In genomic region chr11:67379061-67380058, GRCh38 we compare ENCODE assay signal across 13 cellular contexts. TPM values are rescaled to one million over a fixed set of nuclear protein-coding genes. Genes with fewer than 3 reads are reported as not detected.
DNase-seq lines count a peak whose midpoint lies in the region; ATAC-seq, FAIRE-seq and TF ChIP-seq lines count a peak whose summit lies in the region.
"Had no signal": no experiment of that assay in that cellular context is flagged by ENCODE, and none has a peak within 500 bp of the region (broad histone marks: within the 10 kb centered on the region; RNA-seq: fewer than 3 reads in every experiment).

No MANE protein-coding gene starts in this region.

- no peak for DNase-seq in Calu3
- DNase-seq in NCI-H226 = peak; percentile 66
- DNase-seq in H1 (ENCODE audit: low read depth in 1 of 2, low spot score in 2 of 2) = no peak
- DNase-seq in sciatic nerve (ENCODE audit: low spot score) = no peak
- no peak for DNase-seq in NCI-H2227 treated with DMSO at 0.1 percent for 48 hours (lab: John Stamatoyannopoulos, UW)
- DNase-seq in kidney glomerular epithelial cell (lab: John Stamatoyannopoulos, UW) = no peak
- DNase-seq: activated T-cell treated with anti-CD3 and anti-CD28 coated beads, Interleukin-2, amount 50 U/mL, for 1 hour; pancreas had no signal

- no peak for TF ChIP-seq EP300 in H1 (IDR thresholded peaks at IDR 0.05; ENCODE audit: borderline replicate concordance in 1 of 2, low read depth in 2 of 2, low read length in 2 of 2)

- no peaks in the 10 kb centered on the region for H3K79me1 ChIP-seq in H1 (ENCODE audit: low read depth, low read length)

- H3K36me3 Mint-ChIP-seq in Calu3 (ENCODE audit: insufficient read depth, unreplicated experiment) = peaks cover 27% of the 10 kb centered on the region
- H3K36me3 Mint-ChIP-seq: type B pancreatic cell had no signal

- H3K14ac ChIP-seq in H1 (ENCODE audit: insufficient read length) = no peak overlapping the region

- no peak overlapping the region for H2BK120ac ChIP-seq in H1 (replicated peaks; ENCODE audit: low read depth, low read length)

- H3K23me2 ChIP-seq in H1 (ENCODE audit: low read depth, low read length) = peaks cover 11% of the 10 kb centered on the region; the same call in 1 of the 2 replicates

- no TSS peak for BruUV-seq in Calu3 (replicated peaks; lab: Mats Ljungman, UMichigan)

- WGBS in H1 (ENCODE audit: extremely low coverage in 1 of 2, insufficient coverage in 1 of 2, insufficient read length in 1 of 2, insufficient replicate concordance in 2 of 2, low coverage in 1 of 2, low lambda C conversion rate in 2 of 2, missing lambda C conversion rate in 1 of 2), 2 experiments = 80% methylated on average over 22 of the region's 23 CpGs; no CpG with 5 or more reads in 1 of the 2 experiments

- H3K4ac ChIP-seq in H1 (replicated peaks; ENCODE audit: insufficient read length, low read depth, low read length) = no peak overlapping the region

- H3K4me1 ChIP-seq in H1 (replicated peaks in 1 of 4; ENCODE audit: control insufficient read depth in 3 of 4, insufficient read depth in 4 of 4, low read length in 3 of 4) = peaks cover 0 to 28% (median 21%) of the 10 kb centered on the region in 4 experiments; a peak in 6 of 7 replicates

- intact Hi-C loops in Calu3 (cut with micrococcal nuclease; ENCODE audit: unreplicated experiment) = loop anchor here (5.0 to 10.0 kb wide), 2 partner anchors 32 to 115 kb away; partner anchors contain the start of gene GRK2
- intact Hi-C loops in sciatic nerve (cut with DNase I) = no loop called here

- CTCF ChIA-PET in Calu3 (lab: Charles Lee) (interaction anchor here (0.6 to 4.9 kb wide), 5 partner anchors 10 to 58 kb away, joined by 3 to 46 read pairs (median 3); partner anchors contain the start of gene POLD4), H1 (lab: Charles Lee; ENCODE audit: partially characterized antibody) (interaction anchor here (0.6 to 34.8 kb wide), 14 partner anchors 8 to 117 kb away, joined by 3 to 1305 read pairs (median 7); partner anchors contain the start of genes POLD4, PPP1CA, RAD9A and TBC1D10C)

- H3K4me3 ChIP-seq in H1 (ENCODE audit: extremely low read depth in 1 of 4, insufficient read depth in 2 of 4, low read depth in 3 of 4, low read length in 4 of 4) = no peak overlapping the region; a peak in 1 of 8 replicates
- H3K4me3 ChIP-seq: pancreas had no signal

- H4K20me1 ChIP-seq in H1 (replicated peaks in 1 of 2; ENCODE audit: control insufficient read depth in 1 of 2, insufficient read depth in 2 of 2, low read length in 2 of 2) = peaks cover 2% of the 10 kb centered on the region in 2 experiments

- H3K27ac ChIP-seq in H1 (ENCODE audit: low read depth, low read length) = no peak overlapping the region
- H3K27ac ChIP-seq: pancreas had no signal

- no peak overlapping the region for H4K5ac ChIP-seq in H1 (ENCODE audit: insufficient read length, low read depth, low read length)

- no peak overlapping the region for H2BK15ac ChIP-seq in H1 (ENCODE audit: low read length)

- FAIRE-seq in H1 (lab: Jason Lieb, UNC) = no peak
- FAIRE-seq: D721Med, GM12892, pancreas had no signal

- peak overlapping the region; percentile 39; the same call in 1 of the 2 replicates for H2BK12ac ChIP-seq in H1 (ENCODE audit: low read depth, low read length)

- H3K79me2 ChIP-seq in H1 (ENCODE audit: control insufficient read depth in 1 of 2, insufficient read depth in 2 of 2, low read length in 2 of 2) = no peaks in the 10 kb centered on the region

- TF ChIP-seq RAD21 in H1 (IDR thresholded peaks at IDR 0.05 in 1 of 2, conservative IDR thresholded peaks at IDR 0.05 in 1 of 2; ENCODE audit: low read depth in 2 of 2, low read length in 2 of 2) = no peak

- peak overlapping the region; percentile 27 for H4K91ac ChIP-seq in H1 (replicated peaks; ENCODE audit: insufficient read length, low read length)

- peaks cover 63% of the 10 kb centered on the region for H3K4me1 Mint-ChIP-seq in Calu3 (ENCODE audit: low read depth, unreplicated experiment)

- H2AK5ac ChIP-seq in H1 (ENCODE audit: low read depth, low read length) = 0 out of 2 replicates have a peak overlapping the region, but pooled peaks have one; percentile 24

- no peak overlapping the region for H3K23ac ChIP-seq in H1 (ENCODE audit: insufficient read length)

- no peak overlapping the region for H3K56ac ChIP-seq in H1 (replicated peaks; ENCODE audit: insufficient read length, low read depth, low read length)

- peak overlapping the region; percentile 56 for H3K18ac ChIP-seq in H1 (ENCODE audit: extremely low read depth, low read length)

- no peak overlapping the region for H4K8ac ChIP-seq in H1 (ENCODE audit: extremely low read depth, insufficient read depth, low read length)

- POLR2A ChIA-PET in H1 (lab: Charles Lee; ENCODE audit: partially characterized antibody) = interaction anchor here (0.6 to 3.1 kb wide), 5 partner anchors 8 to 1028 kb away, joined by 3 to 6 read pairs (median 3); no protein-coding TSS in a partner anchor

- H2BK5ac ChIP-seq in H1 (ENCODE audit: low read depth, low read length) = 0 out of 2 replicates have a peak overlapping the region, but pooled peaks have one; percentile 16

- TF ChIP-seq CTCF in Calu3 (IDR thresholded peaks at IDR 0.05; ENCODE audit: unreplicated experiment) (no peak), H1 (IDR thresholded peaks at IDR 0.05; ENCODE audit: control extremely low read depth in 1 of 3, insufficient read depth in 1 of 3, low read depth in 1 of 3, low read length in 3 of 3) (no peak)

- no peak overlapping the region for H3K4me2 ChIP-seq in H1 (ENCODE audit: insufficient read depth in 1 of 2, low read depth in 2 of 2, low read length in 2 of 2)

- no peaks in the 10 kb centered on the region for H3K9me3 Mint-ChIP-seq in Calu3 (ENCODE audit: low read depth, unreplicated experiment)
- H3K9me3 Mint-ChIP-seq: type B pancreatic cell had no signal

- 0 out of 2 replicates have a peak overlapping the region, but pooled peaks have one; percentile 18 for H2BK20ac ChIP-seq in H1 (ENCODE audit: low read length)

- ATAC-seq in sciatic nerve (peak; percentile 16), HG03460 (IDR thresholded peaks at IDR 0.05; ENCODE audit: unreplicated experiment) (no peak), GM21447 (IDR thresholded peaks at IDR 0.05; ENCODE audit: unreplicated experiment) (no peak)
- ATAC-seq: pancreas had no signal

- H3K36me3 ChIP-seq in H1 (ENCODE audit: control insufficient read depth in 2 of 4, insufficient read depth in 4 of 4, low read length in 3 of 4) = no peaks in the 10 kb centered on the region
- H3K36me3 ChIP-seq: pancreas had no signal

- TF ChIP-seq POLR2A in H1 (IDR thresholded peaks at IDR 0.05; ENCODE audit: control extremely low read depth in 1 of 2, low read depth in 2 of 2, low read length in 2 of 2) = no peak

- H3K4me3 Mint-ChIP-seq in Calu3 (ENCODE audit: low read depth, unreplicated experiment) = peak overlapping the region; percentile 26
- H3K4me3 Mint-ChIP-seq: type B pancreatic cell had no signal

- H3K27ac Mint-ChIP-seq in Calu3 (ENCODE audit: unreplicated experiment) = no peak overlapping the region
- H3K27ac Mint-ChIP-seq: type B pancreatic cell had no signal

- no peaks in the 10 kb centered on the region for H3K27me3 Mint-ChIP-seq in Calu3 (ENCODE audit: unreplicated experiment)

- no peak overlapping the region for H3K9ac ChIP-seq in H1 (replicated peaks in 1 of 4; ENCODE audit: extremely low read depth in 1 of 4, low read depth in 3 of 4, low read length in 3 of 4)

- no peak overlapping the region for H2AFZ ChIP-seq in H1 (ENCODE audit: low read length)

- no peaks in the 10 kb centered on the region for H3K9me3 ChIP-seq in H1 (ENCODE audit: insufficient read depth in 2 of 2, low read depth in 1 of 2, low read length in 1 of 2)
- H3K9me3 ChIP-seq: pancreas had no signal

- peaks cover 7 to 37% (median 33%) of the 10 kb centered on the region in 4 experiments for H3K27me3 ChIP-seq in H1 (replicated peaks in 1 of 4; ENCODE audit: control insufficient read depth in 3 of 4, extremely low read depth in 1 of 4, insufficient read depth in 3 of 4, low read length in 3 of 4)
- H3K27me3 ChIP-seq: pancreas had no signal

RNA-seq across cellular contexts. Expression of gene CLCF1, which starts 6.0 kb away (rescaled TPM):
- total RNA-seq in Calu3 (2022) (7.1 and 7.5 TPM in 2 replicates), sciatic nerve (7.5 TPM)
- 0.32 and 0.57 TPM in 2 replicates for total RNA-seq in H1 (2021; fragmentation: NEBNext Ultra II Directional; extraction: Animal tissue kit (Norgen Biotek cat#: 25700))
- polyA plus RNA-seq in H1 (2011; rRNA removed) = 1.2 and 2.6 TPM in 2 replicates
- polyA plus RNA-seq in H1 (2011; cell fraction: cytosol; rRNA removed) = 1.0 TPM
- 2.7 TPM for polyA plus RNA-seq in H1 (2011; cell fraction: nucleus; rRNA removed)
- polyA plus RNA-seq in H1 (2012, experiment 1 of 2) = 0.81 to 1.2 TPM (median 1.0 TPM) in 4 replicates
- polyA plus RNA-seq in H1 (2012, experiment 2 of 2) = 0.81 TPM
- polyA plus RNA-seq in H1 (2013, experiment 1 of 2) = 0.95 TPM
- polyA plus RNA-seq in H1 (2013, experiment 2 of 2) = 0.66 TPM
- polyA minus RNA-seq in H1 (2011; rRNA and poly(A)+ RNA removed) = 0.54 TPM in 2 replicates
- not detected for polyA minus RNA-seq in H1 (2011; cell fraction: cytosol; rRNA and poly(A)+ RNA removed)
- 0.40 TPM for polyA minus RNA-seq in H1 (2011; cell fraction: nucleus; rRNA and poly(A)+ RNA removed)

RNA-seq across cellular contexts. Expression of gene RAD9A, which starts 12.4 kb away (rescaled TPM):
- 26.9 and 38.6 TPM in 2 replicates for total RNA-seq in Calu3 (2022)
- total RNA-seq in H1 (2021; fragmentation: NEBNext Ultra II Directional; extraction: Animal tissue kit (Norgen Biotek cat#: 25700)) = 20.8 and 22.2 TPM in 2 replicates
- 25.5 and 29.6 TPM in 2 replicates for polyA plus RNA-seq in H1 (2011; rRNA removed)
- 25.1 TPM for polyA plus RNA-seq in H1 (2011; cell fraction: cytosol; rRNA removed)
- polyA plus RNA-seq in H1 (2011; cell fraction: nucleus; rRNA removed) = 76.6 TPM
- polyA plus RNA-seq in H1 (2012, experiment 1 of 2) = 19.7 to 23.9 TPM (median 22.6 TPM) in 4 replicates
- 19.6 TPM for polyA plus RNA-seq in H1 (2012, experiment 2 of 2)
- polyA plus RNA-seq in H1 (2013, experiment 1 of 2) = 19.6 TPM
- 18.6 TPM for polyA plus RNA-seq in H1 (2013, experiment 2 of 2)
- 5.9 and 10.4 TPM in 2 replicates for polyA minus RNA-seq in H1 (2011; rRNA and poly(A)+ RNA removed)
- 10.0 TPM for polyA minus RNA-seq in H1 (2011; cell fraction: cytosol; rRNA and poly(A)+ RNA removed)
- 17.6 TPM for polyA minus RNA-seq in H1 (2011; cell fraction: nucleus; rRNA and poly(A)+ RNA removed)
- total RNA-seq in sciatic nerve = 23.8 TPM

RNA-seq across cellular contexts. Expression of gene PPP1CA, which starts 22.3 kb away (rescaled TPM):
- total RNA-seq in Calu3 (2022) (179 and 180 TPM in 2 replicates), sciatic nerve (56.2 TPM)
- 198 and 210 TPM in 2 replicates for total RNA-seq in H1 (2021; fragmentation: NEBNext Ultra II Directional; extraction: Animal tissue kit (Norgen Biotek cat#: 25700))
- polyA plus RNA-seq in H1 (2011; rRNA removed) = 359 and 430 TPM in 2 replicates
- 274 TPM for polyA plus RNA-seq in H1 (2011; cell fraction: cytosol; rRNA removed)
- polyA plus RNA-seq in H1 (2011; cell fraction: nucleus; rRNA removed) = 218 TPM
- 139 to 201 TPM (median 197 TPM) in 4 replicates for polyA plus RNA-seq in H1 (2012, experiment 1 of 2)
- 283 TPM for polyA plus RNA-seq in H1 (2012, experiment 2 of 2)
- polyA plus RNA-seq in H1 (2013, experiment 1 of 2) = 157 TPM
- 156 TPM for polyA plus RNA-seq in H1 (2013, experiment 2 of 2)
- polyA minus RNA-seq in H1 (2011; rRNA and poly(A)+ RNA removed) = 140 and 166 TPM in 2 replicates
- polyA minus RNA-seq in H1 (2011; cell fraction: cytosol; rRNA and poly(A)+ RNA removed) = 98.8 TPM
- polyA minus RNA-seq in H1 (2011; cell fraction: nucleus; rRNA and poly(A)+ RNA removed) = 65.8 TPM

RNA-seq across cellular contexts. Expression of gene TBC1D10C, which starts 24.5 kb away (rescaled TPM):
- total RNA-seq in Calu3 (2022) = not detected in 2 replicates
- 0.69 TPM in 1 of 2 replicates, not detected in the other for total RNA-seq in H1 (2021; fragmentation: NEBNext Ultra II Directional; extraction: Animal tissue kit (Norgen Biotek cat#: 25700))
- polyA plus RNA-seq in H1 (2011; rRNA removed) = 0.27 and 0.35 TPM in 2 replicates
- 0.16 TPM for polyA plus RNA-seq in H1 (2011; cell fraction: cytosol; rRNA removed)
- 1.6 TPM for polyA plus RNA-seq in H1 (2011; cell fraction: nucleus; rRNA removed)
- 0.11 to 1.00 TPM (median 0.55 TPM) in 4 replicates for polyA plus RNA-seq in H1 (2012, experiment 1 of 2)
- 0.31 TPM for polyA plus RNA-seq in H1 (2012, experiment 2 of 2)
- 0.41 TPM for polyA plus RNA-seq in H1 (2013, experiment 1 of 2)
- polyA plus RNA-seq in H1 (2013, experiment 2 of 2) = 0.46 TPM
- 0.22 and 0.41 TPM in 2 replicates for polyA minus RNA-seq in H1 (2011; rRNA and poly(A)+ RNA removed)
- polyA minus RNA-seq in H1 (2011; cell fraction: cytosol; rRNA and poly(A)+ RNA removed) = not detected
- polyA minus RNA-seq in H1 (2011; cell fraction: nucleus; rRNA and poly(A)+ RNA removed) = 0.40 TPM
- total RNA-seq in sciatic nerve = 7.4 TPM

RNA-seq across cellular contexts. Expression of gene POLD4, which starts 26.0 kb away (rescaled TPM):
- total RNA-seq in Calu3 (2022) = 95.1 and 119 TPM in 2 replicates
- total RNA-seq in H1 (2021; fragmentation: NEBNext Ultra II Directional; extraction: Animal tissue kit (Norgen Biotek cat#: 25700)) = 18.5 and 21.2 TPM in 2 replicates
- 46.7 and 72.0 TPM in 2 replicates for polyA plus RNA-seq in H1 (2011; rRNA removed)
- 40.6 TPM for polyA plus RNA-seq in H1 (2011; cell fraction: cytosol; rRNA removed)
- polyA plus RNA-seq in H1 (2011; cell fraction: nucleus; rRNA removed) = 35.3 TPM
- 18.8 to 31.5 TPM (median 27.6 TPM) in 4 replicates for polyA plus RNA-seq in H1 (2012, experiment 1 of 2)
- polyA plus RNA-seq in H1 (2012, experiment 2 of 2) = 33.8 TPM
- polyA plus RNA-seq in H1 (2013, experiment 1 of 2) = 25.0 TPM
- 25.1 TPM for polyA plus RNA-seq in H1 (2013, experiment 2 of 2)
- 6.8 and 7.2 TPM in 2 replicates for polyA minus RNA-seq in H1 (2011; rRNA and poly(A)+ RNA removed)
- polyA minus RNA-seq in H1 (2011; cell fraction: cytosol; rRNA and poly(A)+ RNA removed) = 12.2 TPM
- polyA minus RNA-seq in H1 (2011; cell fraction: nucleus; rRNA and poly(A)+ RNA removed) = 11.0 TPM
- total RNA-seq in sciatic nerve = 43.5 TPM
